Comparison of ENCODE assay signal across 9 cellular contexts in genomic region chr3:11820540-11821041, GRCh38. TPM values are rescaled to one million over a fixed set of nuclear protein-coding genes. Genes with fewer than 3 reads are reported as not detected.
A peak's percentile ranks its signal among the peaks of the same experiment; 100 is the strongest.
DNase-seq lines count a peak whose midpoint lies in the region; ATAC-seq, FAIRE-seq and TF ChIP-seq lines count a peak whose summit lies in the region.
"Had no signal": no experiment of that assay in that cellular context is flagged by ENCODE, and none has a peak within 500 bp of the region (broad histone marks: within the 10 kb centered on the region; RNA-seq: fewer than 3 reads in every experiment).

No MANE protein-coding gene starts in this region.

- peaks cover 5% of the 10 kb centered on the region for H3K4me1 Mint-ChIP-seq in neural progenitor cell
- H3K4me1 Mint-ChIP-seq: B cell had no signal

- CTCF ChIA-PET in HEK293T (lab: Yijun Ruan, JAX): no interaction called here

- 53 to 72% (median 56%) methylated on average over 3 of the region's 3 CpGs for WGBS in small intestine, 3 donors

- no peaks in the 10 kb centered on the region for H3F3A ChIP-seq in neural progenitor cell (ENCODE audit: low read depth)

- H3K36me3 Mint-ChIP-seq in neural progenitor cell: peaks cover 5% of the 10 kb centered on the region

- H3K27ac ChIP-seq in WERI-Rb-1 (no peak overlapping the region), neural progenitor cell (no peak overlapping the region), small intestine (ENCODE audit: low read depth in 1 of 2, low read length in 1 of 2) (no peak overlapping the region)

- no peak for FAIRE-seq in small intestine (lab: Jason Lieb, UNC)

- no peak for ATAC-seq in esophagus mucosa

- no peak overlapping the region for H3K27ac Mint-ChIP-seq in neural progenitor cell
- H3K27ac Mint-ChIP-seq: B cell had no signal

- H3K4me1 ChIP-seq in neural progenitor cell (no peaks in the 10 kb centered on the region), small intestine (ENCODE audit: control insufficient read depth in 2 of 2, insufficient read depth in 1 of 2, low read depth in 1 of 2, low read length in 1 of 2) (no peaks in the 10 kb centered on the region)

- DNase-seq in NCI-H82 (lab: John Stamatoyannopoulos, UW) (peak; percentile 11), NCI-H82 treated with DMSO at 0.1 percent for 48 hours (lab: John Stamatoyannopoulos, UW; ENCODE audit: unreplicated experiment) (no peak), HEK293T (ENCODE audit: extremely low spot score) (peak; percentile 15), WERI-Rb-1 (no peak), retinal pigment epithelial cell (ENCODE audit: low read depth) (peak; percentile 40), neural progenitor cell (ENCODE audit: low spot score) (no peak), small intestine (no peak)

- TF ChIP-seq CTCF in WERI-Rb-1 (IDR thresholded peaks at IDR 0.05; ENCODE audit: low read depth, low read length) (0 out of 2 replicates have a peak, but pooled peaks have one; percentile 10), retinal pigment epithelial cell (conservative IDR thresholded peaks at IDR 0.05; ENCODE audit: low read depth, low read length) (peak; percentile 35), neural progenitor cell (IDR thresholded peaks at IDR 0.05) (no peak)

- no peak overlapping the region for H2AFZ ChIP-seq in neural progenitor cell (replicated peaks)

- no peaks in the 10 kb centered on the region for H3K9me3 Mint-ChIP-seq in neural progenitor cell

- no peaks in the 10 kb centered on the region for H3K9me3 ChIP-seq in WERI-Rb-1 (ENCODE audit: severe bottlenecking)
- no peaks in the 10 kb centered on the region for H3K9me3 ChIP-seq in neural progenitor cell (ENCODE audit: low read depth)
- H3K9me3 ChIP-seq in small intestine (ENCODE audit: control insufficient read depth, low read depth): no peaks in the 10 kb centered on the region

- no peaks in the 10 kb centered on the region for H3K27me3 Mint-ChIP-seq in neural progenitor cell (ENCODE audit: insufficient read depth, low read depth)
- H3K27me3 Mint-ChIP-seq: B cell had no signal

- H3K36me3 ChIP-seq in WERI-Rb-1: peaks cover 12% of the 10 kb centered on the region; the same call in 1 of the 2 replicates
- no peaks in the 10 kb centered on the region for H3K36me3 ChIP-seq in neural progenitor cell
- H3K36me3 ChIP-seq in small intestine (ENCODE audit: control insufficient read depth in 2 of 2, insufficient read depth in 2 of 2, low read length in 2 of 2): peaks cover 3 to 8% of the 10 kb centered on the region in 2 donors

- no peaks in the 10 kb centered on the region for H4K20me1 ChIP-seq in neural progenitor cell (ENCODE audit: low read depth)

- no peaks in the 10 kb centered on the region for H3K27me3 ChIP-seq in WERI-Rb-1 (ENCODE audit: insufficient read depth, low read depth, severe bottlenecking)
- H3K27me3 ChIP-seq in neural progenitor cell: no peaks in the 10 kb centered on the region
- H3K27me3 ChIP-seq in small intestine (ENCODE audit: control insufficient read depth in 2 of 2, insufficient read depth in 2 of 2, low read length in 2 of 2): no peaks in the 10 kb centered on the region

- no peaks in the 10 kb centered on the region for H3K79me2 ChIP-seq in neural progenitor cell (ENCODE audit: low read depth)

- no peak overlapping the region for H3K4me3 Mint-ChIP-seq in neural progenitor cell
- H3K4me3 Mint-ChIP-seq: B cell had no signal

- H3K4me2 ChIP-seq in neural progenitor cell: no peak overlapping the region

- POLR2A ChIA-PET in HEK293T (lab: Yijun Ruan, JAX): no interaction called here

- H3K9ac ChIP-seq in neural progenitor cell: no peak overlapping the region

- H3K4me3 ChIP-seq in WERI-Rb-1 (ENCODE audit: low read depth, low read length) (no peak overlapping the region), retinal pigment epithelial cell (ENCODE audit: low read length) (no peak overlapping the region), neural progenitor cell (no peak overlapping the region), small intestine (ENCODE audit: low read depth in 1 of 2, low read length in 2 of 2) (no peak overlapping the region)

TF ChIP-seq in HEK293T, 16 proteins besides CTCF, POLR2A, EP300 and RAD21:
- TF ChIP-seq LEF1 (IDR thresholded peaks at IDR 0.05; ENCODE audit: borderline replicate concordance): no peak
- no peak for TF ChIP-seq TARDBP (IDR thresholded peaks at IDR 0.05)
- no peak for TF ChIP-seq PKNOX1 (IDR thresholded peaks at IDR 0.05)
- no peak for TF ChIP-seq L3MBTL2 (conservative IDR thresholded peaks at IDR 0.05)
- TF ChIP-seq SP1 (IDR thresholded peaks at IDR 0.05): no peak
- no peak for TF ChIP-seq FOXK2 (IDR thresholded peaks at IDR 0.05)
- TF ChIP-seq ZNF384 (IDR thresholded peaks at IDR 0.05): no peak
- TF ChIP-seq CTBP1 (IDR thresholded peaks at IDR 0.05; ENCODE audit: borderline replicate concordance): no peak
- no peak for TF ChIP-seq BHLHE40 (IDR thresholded peaks at IDR 0.05; ENCODE audit: borderline replicate concordance)
- no peak for TF ChIP-seq ELF4 (IDR thresholded peaks at IDR 0.05)
- no peak for TF ChIP-seq HDGF (IDR thresholded peaks at IDR 0.05; ENCODE audit: borderline replicate concordance)

RNA-seq across cellular contexts. Expression of gene TAMM41, which starts 26.1 kb away (rescaled TPM):
- 15.6 and 22.5 TPM in 2 replicates for total RNA-seq in neural progenitor cell (ENCODE audit: low replicate concordance)
- 13.6 TPM for total RNA-seq in esophagus mucosa
- 10 to 100 TPM in 1 of 3 donors, 1 to 10 TPM in 2; 2.7 to 13.9 (median 6.7) TPM for polyA plus RNA-seq in small intestine

Comparison
In these comparisons a context has a peak if more than half of its experiments do, and no peak if none do; other contexts are left out.
1. DNase-seq: peak in NCI-H82 (single experiment), HEK293T (single experiment) and retinal pigment epithelial cell (single experiment); none in NCI-H82 treated with DMSO at 0.1 percent for 48 hours (single experiment), WERI-Rb-1 (single experiment), neural progenitor cell (single experiment) and small intestine (single experiment).